10 cellular contexts compared by ENCODE assay signal in the genomic region with DNA sequence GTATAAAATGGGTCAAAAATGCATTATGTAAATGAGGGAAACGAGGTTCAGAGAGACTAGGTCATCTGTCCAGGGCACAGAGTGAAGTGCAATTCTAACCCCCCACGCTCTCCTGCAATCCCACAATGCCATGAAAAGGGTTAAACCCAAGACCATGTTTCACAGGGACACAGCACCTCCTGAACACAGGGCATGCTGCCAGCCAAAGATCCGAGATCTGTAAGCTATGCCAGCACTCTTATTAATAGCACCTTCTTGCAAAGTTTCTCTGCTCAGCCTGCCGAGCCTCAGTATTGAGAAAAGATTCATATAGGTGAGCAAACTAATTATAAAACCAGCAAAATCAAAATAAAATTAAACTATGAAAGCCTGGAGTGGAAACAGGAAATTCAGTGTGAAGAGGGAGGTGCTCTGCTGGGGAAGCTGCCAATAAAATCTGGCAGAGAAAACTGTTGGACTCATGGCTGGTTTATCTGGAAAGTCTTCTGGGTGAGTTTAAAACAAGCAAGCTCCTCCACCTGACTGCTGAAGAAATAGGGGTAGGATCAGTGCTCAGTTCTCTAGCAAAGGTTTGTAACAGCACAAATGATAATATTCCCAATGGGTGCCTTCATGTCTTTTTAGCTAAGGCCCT. TPM values are rescaled to one million over a fixed set of nuclear protein-coding genes. Genes with fewer than 3 reads are reported as not detected.
DNase-seq lines count a peak whose midpoint lies in the region; ATAC-seq, FAIRE-seq and TF ChIP-seq lines count a peak whose summit lies in the region.
"Had no signal": no experiment of that assay in that cellular context is flagged by ENCODE, and none has a peak within 500 bp of the region (broad histone marks: within the 10 kb centered on the region; RNA-seq: fewer than 3 reads in every experiment).

No MANE protein-coding gene starts in this region.

- H3K27me3 ChIP-seq in Karpas-422 (ENCODE audit: low read length) (no peaks in the 10 kb centered on the region), breast epithelium (no peaks in the 10 kb centered on the region), keratinocyte (ENCODE audit: control insufficient read depth, extremely low read depth, insufficient read depth, low read length) (no peaks in the 10 kb centered on the region), neural progenitor cell (no peaks in the 10 kb centered on the region)

- dilution Hi-C loops in keratinocyte (cut with MboI; ENCODE audit: extremely low pct_ligation_motif_present, low sequenced_read_pairs): no loop called here

- no peaks in the 10 kb centered on the region for H3K9me3 Mint-ChIP-seq in stimulated activated memory B cell treated with anti-CD40 and anti-IgM and Interleukin-4, amounts not matched to agents 10 μg/mL and 1 μg/mL and 100 μg/mL, for 72 hours
- H3K9me3 Mint-ChIP-seq in neural progenitor cell: no peaks in the 10 kb centered on the region
- H3K9me3 Mint-ChIP-seq: central memory CD8-positive, alpha-beta T cell had no signal

- H3K36me3 ChIP-seq in Karpas-422 (ENCODE audit: insufficient read depth, low read length) (peaks cover 4% of the 10 kb centered on the region; the same call in 1 of the 2 replicates), breast epithelium (no peaks in the 10 kb centered on the region), keratinocyte (ENCODE audit: control insufficient read depth in 2 of 2, extremely low read depth in 1 of 2, insufficient read depth in 2 of 2, low read length in 2 of 2) (peaks cover 0 to 11% of the 10 kb centered on the region in 2 experiments), neural progenitor cell (peaks cover 34% of the 10 kb centered on the region)

- no peaks in the 10 kb centered on the region for H3K27me3 Mint-ChIP-seq in stimulated activated memory B cell treated with anti-CD40 and anti-IgM and Interleukin-4, amounts not matched to agents 10 μg/mL and 1 μg/mL and 100 μg/mL, for 72 hours
- H3K27me3 Mint-ChIP-seq in neural progenitor cell (ENCODE audit: insufficient read depth, low read depth): no peaks in the 10 kb centered on the region
- H3K27me3 Mint-ChIP-seq: central memory CD8-positive, alpha-beta T cell had no signal

- H3K79me2 ChIP-seq in Karpas-422 (ENCODE audit: low read length) (peaks cover 60% of the 10 kb centered on the region), keratinocyte (ENCODE audit: control insufficient read depth, insufficient read depth, low read length) (no peaks in the 10 kb centered on the region), neural progenitor cell (ENCODE audit: low read depth) (peaks cover 100% of the 10 kb centered on the region)

- no peaks in the 10 kb centered on the region for H3K9me2 ChIP-seq in Karpas-422 (replicated peaks; ENCODE audit: insufficient read depth, low read length)

- intact Hi-C loops in breast epithelium (cut with DNase I; ENCODE audit: low total_unique reads): no loop called here

- no peaks in the 10 kb centered on the region for H3K9me3 ChIP-seq in Karpas-422 (ENCODE audit: low read length)
- H3K9me3 ChIP-seq in breast epithelium: no peaks in the 10 kb centered on the region
- H3K9me3 ChIP-seq in keratinocyte (ENCODE audit: control insufficient read depth, low read depth, low read length): no peaks in the 10 kb centered on the region
- H3K9me3 ChIP-seq in neural progenitor cell (ENCODE audit: low read depth): no peaks in the 10 kb centered on the region

- no peak overlapping the region for H3K4me3 Mint-ChIP-seq in stimulated activated memory B cell treated with anti-CD40 and anti-IgM and Interleukin-4, amounts not matched to agents 10 μg/mL and 1 μg/mL and 100 μg/mL, for 72 hours
- H3K4me3 Mint-ChIP-seq in neural progenitor cell: no peak overlapping the region
- H3K4me3 Mint-ChIP-seq: central memory CD8-positive, alpha-beta T cell had no signal

- no peak for TF ChIP-seq POLR2A in breast epithelium (IDR thresholded peaks at IDR 0.05)

- no peak for TF ChIP-seq CTCF in breast epithelium (IDR thresholded peaks at IDR 0.05)
- no peak for TF ChIP-seq CTCF in keratinocyte (optimal IDR thresholded peaks at IDR 0.05 in 1 of 3, IDR thresholded peaks at IDR 0.05 in 1 of 3, conservative IDR thresholded peaks at IDR 0.05 in 1 of 3; ENCODE audit: extremely low read depth in 1 of 3, insufficient read depth in 2 of 3, low read length in 3 of 3)
- no peak for TF ChIP-seq CTCF in neural progenitor cell (IDR thresholded peaks at IDR 0.05)

- no peak for ATAC-seq in stimulated activated memory B cell treated with anti-CD40 and anti-IgM and Interleukin-4, amounts not matched to agents 10 μg/mL and 1 μg/mL and 100 μg/mL, for 72 hours

- H3K27ac Mint-ChIP-seq in stimulated activated memory B cell treated with anti-CD40 and anti-IgM and Interleukin-4, amounts not matched to agents 10 μg/mL and 1 μg/mL and 100 μg/mL, for 72 hours: no peak overlapping the region
- H3K27ac Mint-ChIP-seq in neural progenitor cell: no peak overlapping the region

- peak; percentile 65 for FAIRE-seq in keratinocyte (lab: Jason Lieb, UNC)

- H3K4me2 ChIP-seq in Karpas-422 (ENCODE audit: low read depth, low read length, poor library complexity, severe bottlenecking) (peak overlapping the region; percentile 50), keratinocyte (ENCODE audit: control insufficient read depth, extremely low read depth, insufficient read depth, low read depth, low read length) (peak overlapping the region; percentile 22), neural progenitor cell (no peak overlapping the region)

- peaks cover 89% of the 10 kb centered on the region for H3K4me1 ChIP-seq in Karpas-422 (ENCODE audit: low read length)
- peaks cover 6 to 48% of the 10 kb centered on the region in 2 donors for H3K4me1 ChIP-seq in breast epithelium
- H3K4me1 ChIP-seq in keratinocyte (ENCODE audit: control insufficient read depth, extremely low read depth, insufficient read depth, low read length): peaks cover 29% of the 10 kb centered on the region
- peaks cover 70% of the 10 kb centered on the region for H3K4me1 ChIP-seq in neural progenitor cell

- in situ Hi-C loops in ACHN (cut with HindIII; ENCODE audit: low pct_ligation_motif_present, low pct_unique_long_range_greater_than_20kb, low sequenced_read_pairs): no loop called here

- H3K9ac ChIP-seq in Karpas-422 (ENCODE audit: low read length) (peak overlapping the region; percentile 60), keratinocyte (ENCODE audit: control insufficient read depth, extremely low read depth, insufficient read depth, low read length) (no peak overlapping the region), neural progenitor cell (no peak overlapping the region)

- DNase-seq in Karpas-422: no peak
- peak in 1 of 2 donors; percentile 84 for DNase-seq in breast epithelium (ENCODE audit: low spot score in 2 of 2)
- no peak for DNase-seq in keratinocyte (ENCODE audit: low read depth, low spot score)
- peak in 27 of 49 donors; percentile 15 to 82 (median 48) for DNase-seq in substantia nigra (lab: John Stamatoyannopoulos, UW)
- no peak for DNase-seq in ACHN
- no peak for DNase-seq in NCI-H69 (lab: John Stamatoyannopoulos, UW)
- DNase-seq in neural progenitor cell (ENCODE audit: low spot score): no peak
- DNase-seq: SW 1271 had no signal

- no peaks in the 10 kb centered on the region for H3K9me1 ChIP-seq in keratinocyte (ENCODE audit: control insufficient read depth, extremely low read depth, insufficient read depth, low read length)

- H4K20me1 ChIP-seq in Karpas-422 (ENCODE audit: insufficient read depth, low read depth, low read length) (no peaks in the 10 kb centered on the region), keratinocyte (ENCODE audit: control insufficient read depth, extremely low read depth, insufficient read depth, low read length) (no peaks in the 10 kb centered on the region), neural progenitor cell (ENCODE audit: low read depth) (peaks cover 100% of the 10 kb centered on the region)

- H2AFZ ChIP-seq in Karpas-422 (ENCODE audit: low read length) (no peak overlapping the region), keratinocyte (ENCODE audit: control insufficient read depth, low read length) (no peak overlapping the region), neural progenitor cell (replicated peaks) (no peak overlapping the region)

- no peaks in the 10 kb centered on the region for H3K4me1 Mint-ChIP-seq in stimulated activated memory B cell treated with anti-CD40 and anti-IgM and Interleukin-4, amounts not matched to agents 10 μg/mL and 1 μg/mL and 100 μg/mL, for 72 hours
- peaks cover 66% of the 10 kb centered on the region for H3K4me1 Mint-ChIP-seq in neural progenitor cell

- peaks cover 73% of the 10 kb centered on the region for H3F3A ChIP-seq in neural progenitor cell (ENCODE audit: low read depth)

- no peaks in the 10 kb centered on the region for H3K36me3 Mint-ChIP-seq in stimulated activated memory B cell treated with anti-CD40 and anti-IgM and Interleukin-4, amounts not matched to agents 10 μg/mL and 1 μg/mL and 100 μg/mL, for 72 hours
- H3K36me3 Mint-ChIP-seq in neural progenitor cell: peaks cover 40% of the 10 kb centered on the region

- peak overlapping the region; percentile 17; the same call in 1 of the 2 replicates for H3K4me3 ChIP-seq in Karpas-422 (ENCODE audit: low read length)
- H3K4me3 ChIP-seq in breast epithelium: peak overlapping the region; percentile 8 to 35 (median 9)
- no peak overlapping the region for H3K4me3 ChIP-seq in keratinocyte (ENCODE audit: control insufficient read depth in 2 of 3, extremely low read depth in 1 of 3, insufficient read depth in 2 of 3, low read depth in 1 of 3, low read length in 3 of 3)
- H3K4me3 ChIP-seq in neural progenitor cell: no peak overlapping the region

- H3K27ac ChIP-seq in Karpas-422 (ENCODE audit: low read length) (peak overlapping the region; percentile 89), breast epithelium (peak overlapping the region; percentile 76 to 80), keratinocyte (ENCODE audit: control insufficient read depth, insufficient read depth, low read length) (no peak overlapping the region), substantia nigra (ENCODE audit: low read depth, low read length, poor library complexity, severe bottlenecking) (no peak overlapping the region), neural progenitor cell (no peak overlapping the region)

RNA-seq across cellular contexts. Expression of gene LRIG1, which starts 50.3 kb away (rescaled TPM):
- total RNA-seq in Karpas-422 (2014; rRNA removed; shearing (Covaris generic); ENCODE audit: low replicate concordance): 52.4 and 75.4 TPM in 2 replicates
- total RNA-seq in breast epithelium: 100 to 1,000 TPM in 2 of 3 donors, 10 to 100 TPM in 1; 66.1 to 227 (median 131) TPM
- polyA plus RNA-seq in keratinocyte: 6.8 to 18.5 TPM (median 17.2 TPM) in 3 replicates
- 2.9 TPM for polyA plus RNA-seq in keratinocyte (2011; ENCODE audit: low read depth)
- 8.3 and 9.4 TPM in 2 replicates for polyA plus RNA-seq in keratinocyte (2011; cell fraction: cytosol; rRNA removed)
- polyA plus RNA-seq in keratinocyte (2011; cell fraction: nucleus; rRNA removed): 22.2 and 27.2 TPM in 2 replicates
- 4.2 and 16.4 TPM in 2 replicates for polyA plus RNA-seq in keratinocyte (2012; ENCODE audit: low replicate concordance)
- 27.4 to 75.5 TPM (median 34.8 TPM) in 3 replicates for polyA minus RNA-seq in keratinocyte
- polyA minus RNA-seq in keratinocyte (2011; cell fraction: cytosol; rRNA and poly(A)+ RNA removed): 12.9 TPM
- polyA minus RNA-seq in keratinocyte (2011; cell fraction: nucleus; rRNA and poly(A)+ RNA removed): 26.0 and 36.4 TPM in 2 replicates
- total RNA-seq in neural progenitor cell (ENCODE audit: low replicate concordance): 169 and 184 TPM in 2 replicates

Comparison
In these comparisons a context has a peak if more than half of its experiments do, and no peak if none do; other contexts are left out.
1. DNase-seq: peak in substantia nigra (27 of 49); none in Karpas-422 (single experiment), keratinocyte (single experiment), ACHN (single experiment), NCI-H69 (single experiment) and neural progenitor cell (single experiment).
2. H3K27ac ChIP-seq: peak in Karpas-422 (single experiment) and breast epithelium (2 of 2); none in keratinocyte (single experiment), substantia nigra (single experiment) and neural progenitor cell (single experiment).
3. H3K4me3 ChIP-seq: peak in Karpas-422 (single experiment) and breast epithelium (3 of 3); none in keratinocyte (0 of 3) and neural progenitor cell (single experiment).